ENCODE assay signal across 33 cellular contexts in the genomic region with DNA sequence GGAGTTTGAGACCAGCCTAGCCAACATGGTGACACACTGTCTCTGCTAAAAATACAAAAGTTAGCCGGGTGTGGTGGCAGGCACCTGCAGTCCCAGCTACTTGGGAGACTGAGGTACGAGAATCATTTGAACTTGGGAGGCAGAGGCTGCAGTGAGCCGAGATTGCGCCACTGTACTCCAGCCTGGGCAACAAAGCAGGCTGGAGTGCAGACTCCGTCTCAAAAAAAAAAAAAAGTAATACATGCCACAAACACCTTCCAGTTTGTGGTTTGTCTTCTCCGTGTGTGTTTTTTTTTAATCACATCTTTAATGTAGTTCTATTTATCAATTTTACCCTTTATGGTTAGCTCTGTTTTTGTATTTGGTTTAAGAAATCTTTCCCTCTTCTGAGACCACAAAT.
"Had no signal": no experiment of that assay in that cellular context is flagged by ENCODE, and none has a peak within 500 bp of the region (broad histone marks: within the 10 kb centered on the region; RNA-seq: fewer than 3 reads in every experiment).

No MANE protein-coding gene starts in this region.

- H3K9me3 ChIP-seq: gastrocnemius medialis, mucosa of descending colon, pancreas, psoas muscle, sigmoid colon, stomach, tibial artery had no signal

- H2AFZ ChIP-seq: hepatocyte had no signal

- H3K36me3 ChIP-seq: gastrocnemius medialis had no signal

- H3K4me2 ChIP-seq: hepatocyte, smooth muscle cell had no signal

- H3K4me1 Mint-ChIP-seq: neural crest cell had no signal

- H3K27me3 Mint-ChIP-seq: activated CD4-positive, alpha-beta memory T cell treated with anti-CD3 and anti-CD28 coated beads for 36 hours; activated CD4-positive, alpha-beta T cell treated with anti-CD3 and anti-CD28 coated beads, Interleukin-2, amount 10 ng/mL, durations not matched to agents 24 days and 14 days; activated naive CD8-positive, alpha-beta T cell; brain; dendritic cell treated with granulocyte-macrophage colony-stimulating factor and Interleukin-4, amounts not matched to agents 40 ng/mL and 50 ng/mL, for 4 days; stimulated activated naive B cell treated with anti-CD40 and anti-IgM and Interleukin-4, amounts not matched to agents 10 μg/mL and 1 μg/mL and 100 μg/mL, for 72 hours had no signal

- ATAC-seq: left cardiac atrium; left ventricle myocardium superior; mucosa of descending colon; pancreas; stimulated activated naive B cell treated with anti-CD40 and anti-IgM and Interleukin-4, amounts not matched to agents 10 μg/mL and 1 μg/mL and 100 μg/mL, for 72 hours had no signal

- H3K4me1 ChIP-seq: pancreas had no signal

- H3K4me3 ChIP-seq: cardiac muscle cell, gastrocnemius medialis, hepatocyte, mucosa of descending colon, pancreas, psoas muscle, sigmoid colon, smooth muscle cell, stomach, tibial artery had no signal

- H3K27ac ChIP-seq: cardiac muscle cell, hepatocyte, pancreas, psoas muscle, sigmoid colon, stomach, tibial artery had no signal

- H3K27ac Mint-ChIP-seq: activated CD4-positive, alpha-beta memory T cell treated with anti-CD3 and anti-CD28 coated beads for 36 hours; activated CD4-positive, alpha-beta T cell treated with anti-CD3 and anti-CD28 coated beads, Interleukin-2, amount 10 ng/mL, durations not matched to agents 24 days and 14 days; activated naive CD8-positive, alpha-beta T cell; dendritic cell treated with granulocyte-macrophage colony-stimulating factor and Interleukin-4, amounts not matched to agents 40 ng/mL and 50 ng/mL, for 4 days; T-helper 1 cell treated with Interleukin-12 subunit alpha and Interleukin-12 subunit beta and Interleukin-4 antibody, amounts not matched to agents 30 μg/mL and 1 μg/mL, for 36 hours had no signal

- H3K4me3 Mint-ChIP-seq: activated CD4-positive, alpha-beta memory T cell treated with anti-CD3 and anti-CD28 coated beads for 36 hours; activated CD4-positive, alpha-beta T cell treated with anti-CD3 and anti-CD28 coated beads, Interleukin-2, amount 10 ng/mL, durations not matched to agents 24 days and 14 days; brain; dendritic cell treated with granulocyte-macrophage colony-stimulating factor and Interleukin-4, amounts not matched to agents 40 ng/mL and 50 ng/mL, for 4 days; neural crest cell; stimulated activated naive B cell treated with anti-CD40 and anti-IgM and Interleukin-4, amounts not matched to agents 10 μg/mL and 1 μg/mL and 100 μg/mL, for 72 hours; T-helper 1 cell treated with Interleukin-12 subunit alpha and Interleukin-12 subunit beta and Interleukin-4 antibody, amounts not matched to agents 30 μg/mL and 1 μg/mL, for 36 hours had no signal

- H3K9me3 Mint-ChIP-seq: activated CD4-positive, alpha-beta memory T cell treated with anti-CD3 and anti-CD28 coated beads for 36 hours; activated CD4-positive, alpha-beta T cell treated with anti-CD3 and anti-CD28 coated beads, Interleukin-2, amount 10 ng/mL, durations not matched to agents 24 days and 14 days; brain; dendritic cell treated with granulocyte-macrophage colony-stimulating factor and Interleukin-4, amounts not matched to agents 40 ng/mL and 50 ng/mL, for 4 days; neural crest cell; stimulated activated naive B cell treated with anti-CD40 and anti-IgM and Interleukin-4, amounts not matched to agents 10 μg/mL and 1 μg/mL and 100 μg/mL, for 72 hours; T-helper 1 cell treated with Interleukin-12 subunit alpha and Interleukin-12 subunit beta and Interleukin-4 antibody, amounts not matched to agents 30 μg/mL and 1 μg/mL, for 36 hours had no signal

- H3K27me3 ChIP-seq: cardiac muscle cell, gastrocnemius medialis, hepatocyte, pancreas, sigmoid colon, stomach, tibial artery had no signal

- DNase-seq: activated CD4-positive, alpha-beta memory T cell treated with anti-CD3 and anti-CD28 coated beads for 36 hours; activated CD4-positive, alpha-beta T cell treated with anti-CD3 and anti-CD28 coated beads, Interleukin-2, amount 10 ng/mL, durations not matched to agents 24 days and 14 days; activated CD4-positive, CD25-positive, alpha-beta regulatory T cell treated with anti-CD3 and anti-CD28 coated beads, Interleukin-2, amount 50 U/mL, for 72 hours; activated effector memory CD4-positive, alpha-beta T cell treated with Interleukin-2 at 50 U/mL for 16 hours; activated naive CD4-positive, alpha-beta T cell treated with Interleukin-2 at 50 U/mL for 16 hours; activated T-cell treated with anti-CD3 and anti-CD28 coated beads for 4 hours; aorta; effector CD4-positive, alpha-beta T cell; gastrocnemius medialis; glutamatergic neuron; left cardiac atrium; left ventricle myocardium superior; mucosa of descending colon; nucleus accumbens; pancreas; psoas muscle; sigmoid colon; stimulated activated CD4-positive, alpha-beta T cell treated with anti-CD3 and anti-CD28 coated beads, Interleukin-1b, Interleukin-23, amount 100 ng/mL, for 48 hours; stimulated activated CD4-positive, alpha-beta T cell treated with anti-CD3 and anti-CD28 coated beads, Interleukin-4, amount 100 ng/mL, for 4 hours; stimulated activated CD8-positive, alpha-beta memory T cell treated with anti-CD3 and anti-CD28 coated beads, Interleukin-4, amount 100 ng/mL, for 48 hours; stimulated activated naive B cell treated with anti-CD40 and anti-IgM and Interleukin-4, amounts not matched to agents 10 μg/mL and 1 μg/mL and 100 μg/mL, for 72 hours; stomach; SW 1271; T1000; tibial artery had no signal
